ENCODE assay signal across 1 cellular context in the genomic region with DNA sequence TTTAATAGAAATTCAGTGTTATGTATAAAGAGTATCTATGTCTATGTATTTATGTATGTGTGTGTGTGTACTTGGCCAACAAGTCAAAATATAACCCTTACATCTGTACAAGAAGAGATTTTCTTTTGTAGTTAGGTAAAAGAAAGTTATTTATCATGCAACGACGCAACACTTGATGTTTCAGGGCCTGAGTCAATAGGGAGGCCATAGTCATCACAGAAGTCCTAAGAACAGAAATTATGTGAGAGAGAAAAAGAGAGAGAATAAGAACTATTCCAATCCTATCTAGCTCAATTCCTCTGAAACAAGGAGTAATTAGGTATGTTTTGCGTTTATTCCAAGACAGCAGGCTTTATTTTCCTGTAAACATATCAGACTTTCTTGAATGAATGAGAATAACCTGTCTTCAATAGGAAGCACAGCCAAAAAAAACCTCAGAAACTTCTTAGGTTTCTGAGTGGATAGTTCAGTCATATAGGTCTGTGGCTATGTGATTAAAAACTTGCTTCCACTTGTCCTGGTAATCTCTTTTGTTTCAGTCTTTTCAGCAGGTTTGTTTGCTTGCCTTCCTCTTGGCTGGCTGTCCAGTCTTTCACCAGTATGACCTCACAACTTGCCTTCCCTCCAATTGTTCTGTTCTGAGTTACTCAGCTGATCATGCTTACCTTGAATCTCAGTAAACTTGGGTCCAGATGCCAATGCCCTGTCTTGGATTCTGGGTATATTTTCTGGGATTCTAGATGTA.
TF ChIP-seq lines count a peak whose summit lies in the region.

No MANE protein-coding gene starts in this region.

TF ChIP-seq in HepG2, 621 proteins besides CTCF, POLR2A, EP300 and RAD21 (continued from another document):
- TF ChIP-seq THAP8 (CRISPR knock-in tag; IDR thresholded peaks at IDR 0.05; ENCODE audit: borderline replicate concordance) (no peak), ZNF230 (CRISPR knock-in tag; IDR thresholded peaks at IDR 0.05) (no peak), HHEX (CRISPR knock-in tag; IDR thresholded peaks at IDR 0.05) (no peak), ZNF101 (CRISPR knock-in tag; IDR thresholded peaks at IDR 0.05; ENCODE audit: borderline replicate concordance, low read depth) (no peak), TEAD3 (CRISPR knock-in tag; optimal IDR thresholded peaks at IDR 0.05; ENCODE audit: borderline replicate concordance) (no peak)
- TF ChIP-seq, protein P1, sequence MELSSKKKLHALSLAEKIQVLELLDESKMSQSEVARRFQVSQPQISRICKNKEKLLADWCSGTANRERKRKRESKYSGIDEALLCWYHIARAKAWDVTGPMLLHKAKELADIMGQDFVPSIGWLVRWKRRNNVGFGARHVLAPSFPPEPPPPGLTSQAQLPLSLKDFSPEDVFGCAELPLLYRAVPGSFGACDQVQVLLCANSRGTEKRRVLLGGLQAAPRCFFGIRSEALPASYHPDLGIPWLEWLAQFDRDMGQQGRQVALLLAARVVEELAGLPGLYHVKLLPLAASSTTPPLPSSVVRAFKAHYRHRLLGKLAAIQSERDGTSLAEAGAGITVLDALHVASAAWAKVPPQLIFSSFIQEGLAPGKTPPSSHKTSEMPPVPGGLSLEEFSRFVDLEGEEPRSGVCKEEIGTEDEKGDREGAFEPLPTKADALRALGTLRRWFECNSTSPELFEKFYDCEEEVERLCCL (CRISPR knock-in tag; IDR thresholded peaks at IDR 0.05; ENCODE audit: borderline replicate concordance) = no peak
TF ChIP-seq in HepG2: peak in this region for 0.
